ENCODE assay signal across 19 cellular contexts in the genomic region with DNA sequence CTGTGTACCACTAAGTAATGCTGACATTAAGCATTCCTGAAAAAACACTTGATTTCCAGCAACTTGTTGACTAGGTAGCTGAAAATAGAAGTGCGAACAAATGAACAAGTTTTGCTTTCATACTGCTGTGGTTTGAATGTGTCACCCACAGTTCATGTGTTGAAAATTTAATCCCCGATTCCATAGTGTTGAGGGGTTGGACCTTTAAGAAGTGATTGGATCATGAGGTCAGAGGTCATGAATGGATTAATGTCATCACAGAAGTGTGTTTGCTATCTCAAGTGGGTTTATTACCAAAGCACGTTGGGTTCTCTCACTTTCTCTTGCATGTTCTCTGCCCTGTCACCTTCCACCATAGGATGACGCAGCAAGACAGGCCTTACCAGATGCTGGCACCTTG.
DNase-seq lines count a peak whose midpoint lies in the region; ATAC-seq, FAIRE-seq and TF ChIP-seq lines count a peak whose summit lies in the region.
"Had no signal": no experiment of that assay in that cellular context is flagged by ENCODE, and none has a peak within 500 bp of the region (broad histone marks: within the 10 kb centered on the region; RNA-seq: fewer than 3 reads in every experiment).

No MANE protein-coding gene starts in this region.

- DNase-seq in GM18507 (ENCODE audit: extremely low spot score, insufficient read length, low read depth) (no peak), progenitor cell of endocrine pancreas (ENCODE audit: low spot score, unreplicated experiment) (no peak), vagina (ENCODE audit: extremely low spot score in 2 of 2) (no peak), iPS-NIHi7 (ENCODE audit: extremely low spot score) (no peak)
- no peak for DNase-seq in activated naive CD8-positive, alpha-beta T cell treated with anti-CD3 and anti-CD28 coated beads, Interleukin-2, amount 50 U/mL, for 24 hours
- DNase-seq: BE2C; CD4-positive, alpha-beta memory T cell; DND-41; GDM1; GOT3; IMR-90; NCI-H1436 treated with DMSO at 0.1 percent for 48 hours; NCI-H2081; NCI-H524; OCI-M1; RPMI8226 had no signal

- ATAC-seq in activated naive CD8-positive, alpha-beta T cell treated with anti-CD3 and anti-CD28 coated beads, Interleukin-2, amount 50 U/mL, for 24 hours = peak; percentile 40
- no peak for ATAC-seq in GM18498 (IDR thresholded peaks at IDR 0.05; ENCODE audit: unreplicated experiment)

- H3K9me3 ChIP-seq in HEK293 (ENCODE audit: control insufficient read depth, insufficient read depth, low read depth, low read length) (no peaks in the 10 kb centered on the region), vagina (no peaks in the 10 kb centered on the region)
- H3K9me3 ChIP-seq: BE2C had no signal

- no peak overlapping the region for H3K4me3 Mint-ChIP-seq in activated naive CD8-positive, alpha-beta T cell treated with anti-CD3 and anti-CD28 coated beads, Interleukin-2, amount 50 U/mL, for 24 hours
- no peak overlapping the region for H3K4me3 Mint-ChIP-seq in progenitor cell of endocrine pancreas (ENCODE audit: low read depth)
- H3K4me3 Mint-ChIP-seq: CD4-positive, alpha-beta memory T cell had no signal

- H3K9me3 Mint-ChIP-seq in activated naive CD8-positive, alpha-beta T cell treated with anti-CD3 and anti-CD28 coated beads, Interleukin-2, amount 50 U/mL, for 24 hours = no peaks in the 10 kb centered on the region
- no peaks in the 10 kb centered on the region for H3K9me3 Mint-ChIP-seq in progenitor cell of endocrine pancreas (ENCODE audit: low read depth)
- H3K9me3 Mint-ChIP-seq: CD4-positive, alpha-beta memory T cell had no signal

- H3K4me1 Mint-ChIP-seq in activated naive CD8-positive, alpha-beta T cell treated with anti-CD3 and anti-CD28 coated beads, Interleukin-2, amount 50 U/mL, for 24 hours = peaks cover 8% of the 10 kb centered on the region
- H3K4me1 Mint-ChIP-seq in progenitor cell of endocrine pancreas (ENCODE audit: low read depth) = no peaks in the 10 kb centered on the region

- no peaks in the 10 kb centered on the region for H3K27me3 Mint-ChIP-seq in activated naive CD8-positive, alpha-beta T cell treated with anti-CD3 and anti-CD28 coated beads, Interleukin-2, amount 50 U/mL, for 24 hours
- H3K27me3 Mint-ChIP-seq in progenitor cell of endocrine pancreas = no peaks in the 10 kb centered on the region
- H3K27me3 Mint-ChIP-seq: CD4-positive, alpha-beta memory T cell had no signal

- peaks cover 13% of the 10 kb centered on the region for H3K36me3 Mint-ChIP-seq in activated naive CD8-positive, alpha-beta T cell treated with anti-CD3 and anti-CD28 coated beads, Interleukin-2, amount 50 U/mL, for 24 hours (ENCODE audit: low read depth)
- peaks cover 19% of the 10 kb centered on the region for H3K36me3 Mint-ChIP-seq in progenitor cell of endocrine pancreas (ENCODE audit: insufficient read depth)

- H3K27ac Mint-ChIP-seq in activated naive CD8-positive, alpha-beta T cell treated with anti-CD3 and anti-CD28 coated beads, Interleukin-2, amount 50 U/mL, for 24 hours = peak overlapping the region; percentile 35
- peak overlapping the region; percentile 57 for H3K27ac Mint-ChIP-seq in progenitor cell of endocrine pancreas

- H3K4me3 ChIP-seq in HEK293 (ENCODE audit: low read depth, low read length) (no peak overlapping the region), vagina (no peak overlapping the region)

- TF ChIP-seq CTCF in HEK293 (tag by site-specific recombination; IDR thresholded peaks at IDR 0.05) = no peak
- TF ChIP-seq CTCF in progenitor cell of endocrine pancreas (IDR thresholded peaks at IDR 0.05; ENCODE audit: unreplicated experiment) = no peak
- TF ChIP-seq CTCF in vagina (IDR thresholded peaks at IDR 0.05) = no peak

- no peaks in the 10 kb centered on the region for H3K27me3 ChIP-seq in vagina
- H3K27me3 ChIP-seq: BE2C had no signal

- H3K27ac ChIP-seq in HEK293 (ENCODE audit: extremely low read depth, low read depth, low read length) (no peak overlapping the region), vagina (no peak overlapping the region)

- CTCF ChIA-PET in HEK293 (lab: Yijun Ruan, JAX) = no interaction called here

- peak; percentile 24 for FAIRE-seq in GM18507 (lab: Jason Lieb, UNC)
- FAIRE-seq: GM12892 had no signal

- no peak for TF ChIP-seq POLR2A in vagina (IDR thresholded peaks at IDR 0.05)

- H3K4me1 ChIP-seq in HEK293 (ENCODE audit: control insufficient read depth, insufficient read depth, low read length) (no peaks in the 10 kb centered on the region), vagina (no peaks in the 10 kb centered on the region)
- H3K4me1 ChIP-seq: BE2C had no signal

- POLR2A ChIA-PET in HEK293 (lab: Yijun Ruan, JAX) = no interaction called here

- intact Hi-C loops in vagina (cut with DNase I) = no loop called here

- H3K36me3 ChIP-seq in HEK293 (ENCODE audit: control insufficient read depth in 2 of 2, insufficient read depth in 1 of 2, low read length in 2 of 2) (peaks cover 0 to 5% of the 10 kb centered on the region in 2 experiments; a peak in 1 of 3 replicates), vagina (peaks cover 0 to 10% of the 10 kb centered on the region in 2 donors)
- H3K36me3 ChIP-seq: BE2C had no signal

TF ChIP-seq in HEK293, 187 proteins besides CTCF, POLR2A, EP300 and RAD21:
- TF ChIP-seq SCRT2 (tag by site-specific recombination; IDR thresholded peaks at IDR 0.05) (no peak), SCRT1 (tag by site-specific recombination; IDR thresholded peaks at IDR 0.05; ENCODE audit: borderline replicate concordance) (0 out of 2 replicates have a peak, but pooled peaks have one; percentile 6)
